8 cellular contexts compared by ENCODE assay signal in the genomic region with DNA sequence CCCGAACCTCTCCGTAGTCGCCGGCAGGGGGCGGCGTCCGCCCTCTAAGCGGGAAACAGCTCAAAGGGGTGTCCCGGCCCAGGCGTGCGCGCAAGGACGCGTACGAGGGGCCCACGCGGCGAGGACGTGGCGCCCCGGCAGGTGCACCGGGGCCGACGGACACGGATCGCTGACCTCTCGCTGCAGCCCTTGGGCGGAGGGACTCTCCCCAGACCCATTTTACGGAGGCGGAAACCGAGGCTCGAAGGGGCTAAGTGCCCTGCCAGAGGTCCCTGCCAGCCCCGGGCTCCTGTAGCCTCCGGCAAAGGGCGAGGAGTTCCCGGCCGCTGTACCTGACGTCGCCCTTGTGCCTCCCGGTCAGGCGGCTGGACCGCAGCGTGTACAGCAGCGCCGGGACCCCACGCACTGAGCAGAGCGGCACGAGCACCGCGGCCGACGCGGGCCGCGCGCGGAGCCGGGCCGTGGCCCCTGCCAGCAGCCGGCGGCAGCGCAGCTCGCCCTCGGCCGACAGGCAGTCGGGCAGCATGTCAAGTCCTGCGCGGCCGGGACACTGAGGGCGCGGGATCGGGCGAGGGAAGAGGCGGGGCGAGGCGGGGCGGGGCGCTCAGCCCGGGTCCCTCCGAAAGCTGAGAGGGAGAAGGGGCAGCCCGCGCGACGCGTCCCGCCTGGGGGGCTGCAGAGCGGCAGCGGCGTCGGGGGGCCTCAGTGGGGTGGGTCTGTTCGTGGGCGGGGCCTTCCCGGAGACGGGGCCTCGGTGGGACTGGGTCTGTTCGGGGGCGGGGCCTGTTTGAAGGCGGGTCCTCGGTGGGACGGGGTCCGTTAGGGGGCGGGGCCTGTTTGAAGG. TPM values are rescaled to one million over a fixed set of nuclear protein-coding genes. Genes with fewer than 3 reads are reported as not detected.
DNase-seq lines count a peak whose midpoint lies in the region; ATAC-seq and TF ChIP-seq lines count a peak whose summit lies in the region.

A gene with protein sequence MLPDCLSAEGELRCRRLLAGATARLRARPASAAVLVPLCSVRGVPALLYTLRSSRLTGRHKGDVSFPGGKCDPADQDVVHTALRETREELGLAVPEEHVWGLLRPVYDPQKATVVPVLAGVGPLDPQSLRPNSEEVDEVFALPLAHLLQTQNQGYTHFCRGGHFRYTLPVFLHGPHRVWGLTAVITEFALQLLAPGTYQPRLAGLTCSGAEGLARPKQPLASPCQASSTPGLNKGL (minus strand): TSS at position 552 of the 844 bp plus-strand sequence. CDS start 26 bp downstream, at position 526.

- no peak for DNase-seq in AG09309 (ENCODE audit: low read depth)
- DNase-seq in NCI-H460 (ENCODE audit: extremely low read depth, low read depth) = peak; percentile 59
- peak; percentile 92 for DNase-seq in activated CD4-positive, alpha-beta memory T cell treated with anti-CD3 and anti-CD28 coated beads for 36 hours
- DNase-seq in ecto neural progenitor cell (ENCODE audit: low spot score) = peak; percentile 89
- peak; percentile 84 for DNase-seq in lung (ENCODE audit: low spot score)
- peak; percentile 80 to 88 (median 81) for DNase-seq in stimulated activated CD4-positive, alpha-beta T cell treated with anti-CD3 and anti-CD28 coated beads, TNF-alpha, amount 100 ng/mL, for 24 hours (ENCODE audit: low read depth in 3 of 3)

- H3K27ac ChIP-seq in lung (ENCODE audit: low read depth in 1 of 2, low read length in 1 of 2) = peak within 1 kb of the TSS; percentile 88 to 94

- H3K4me1 Mint-ChIP-seq in activated CD4-positive, alpha-beta memory T cell treated with anti-CD3 and anti-CD28 coated beads for 36 hours (ENCODE audit: low read depth) = peaks cover 6% of the 10 kb centered on the region

- CTCF ChIA-PET in activated CD4-positive, alpha-beta memory T cell treated with anti-CD3 and anti-CD28 coated beads for 36 hours (lab: Charles Lee) = interaction anchor here (0.6 to 5.3 kb wide), 25 partner anchors 9 to 312 kb away, joined by 3 to 90 read pairs (median 5); partner anchors contain the start of genes ACY3, CDK2AP2 and TBX10

- peaks cover 0 to 4% of the 10 kb centered on the region in 2 donors for H3K4me1 ChIP-seq in lung (ENCODE audit: control insufficient read depth in 2 of 2, insufficient read depth in 2 of 2, low read length in 2 of 2)

- no peaks in the 10 kb centered on the region for H3K27me3 Mint-ChIP-seq in activated CD4-positive, alpha-beta memory T cell treated with anti-CD3 and anti-CD28 coated beads for 36 hours

- no peaks in the 10 kb centered on the region for H3K36me3 ChIP-seq in lung (ENCODE audit: control insufficient read depth in 2 of 2, insufficient read depth in 2 of 2, low read length in 2 of 2)

- peak; percentile 87 for TF ChIP-seq CTCF in AG09309 (IDR thresholded peaks at IDR 0.05; ENCODE audit: control insufficient read depth, insufficient read depth, low read depth, low read length, missing control alignments)
- peak; percentile 60 for TF ChIP-seq CTCF in lung (IDR thresholded peaks at IDR 0.05; ENCODE audit: control extremely low read depth, extremely low read depth)

- peak within 1 kb of the TSS; percentile 81 for H3K4me3 Mint-ChIP-seq in activated CD4-positive, alpha-beta memory T cell treated with anti-CD3 and anti-CD28 coated beads for 36 hours

- intact Hi-C loops in activated CD4-positive, alpha-beta memory T cell treated with anti-CD3 and anti-CD28 coated beads for 36 hours (cut with micrococcal nuclease) = loop anchor here (1.0 to 5.0 kb wide), 5 partner anchors 15 to 176 kb away; partner anchors contain the start of gene NDUFV1

- H3K4me3 ChIP-seq in AG09309 (ENCODE audit: control insufficient read depth, low read depth, low read length) (peak within 1 kb of the TSS; percentile 80), lung (peak within 1 kb of the TSS; percentile 47)

- ATAC-seq in GM18867 (IDR thresholded peaks at IDR 0.05; ENCODE audit: unreplicated experiment) = peak; percentile 42
- ATAC-seq in HG03097 (IDR thresholded peaks at IDR 0.05; ENCODE audit: low FRiP score, unreplicated experiment) = peak; percentile 39
- peak; percentile 59 for ATAC-seq in lung (ENCODE audit: insufficient read depth, low FRiP score)

- 0 to 1% methylated on average over 70 to 102 of the region's 102 CpGs for WGBS in lung, 2 donors

- POLR2A ChIA-PET in activated CD4-positive, alpha-beta memory T cell treated with anti-CD3 and anti-CD28 coated beads for 36 hours (lab: Charles Lee) = interaction anchor here (0.6 to 3.0 kb wide), 10 partner anchors 13 to 276 kb away, joined by 3 to 17 read pairs (median 4); partner anchors contain the start of genes ACY3 and POLD4

- H3K27ac Mint-ChIP-seq in activated CD4-positive, alpha-beta memory T cell treated with anti-CD3 and anti-CD28 coated beads for 36 hours = peak within 1 kb of the TSS; percentile 88

- H3K9me3 Mint-ChIP-seq in activated CD4-positive, alpha-beta memory T cell treated with anti-CD3 and anti-CD28 coated beads for 36 hours = no peaks in the 10 kb centered on the region

- H3K9me3 ChIP-seq in lung (ENCODE audit: control insufficient read depth in 2 of 2, insufficient read depth in 1 of 2, low read length in 1 of 2) = no peaks in the 10 kb centered on the region

- H3K36me3 Mint-ChIP-seq in activated CD4-positive, alpha-beta memory T cell treated with anti-CD3 and anti-CD28 coated beads for 36 hours = no peaks in the 10 kb centered on the region

- H3K27me3 ChIP-seq in lung (ENCODE audit: control insufficient read depth, insufficient read depth) = no peaks in the 10 kb centered on the region

RNA-seq across cellular contexts. Expression of the gene that starts here (rescaled TPM):
- total RNA-seq in NCI-H460 (2014; rRNA removed; shearing (Covaris generic)) = 3.5 and 6.9 TPM in 2 replicates
- polyA plus RNA-seq in NCI-H460 (2014; cell fraction: nucleus; rRNA removed) = 34.1 and 51.9 TPM in 2 replicates
- 10 to 100 TPM; 23.3 to 24.3 TPM for total RNA-seq in activated CD4-positive, alpha-beta memory T cell treated with anti-CD3 and anti-CD28 coated beads for 36 hours
- total RNA-seq in lung = 10 to 100 TPM in 1 of 2 donors, 1 to 10 TPM in 1; 6.3 to 19.9 TPM
- 10 to 100 TPM; 12.1 to 22.3 TPM for polyA plus RNA-seq in lung
